In the genomic region with DNA sequence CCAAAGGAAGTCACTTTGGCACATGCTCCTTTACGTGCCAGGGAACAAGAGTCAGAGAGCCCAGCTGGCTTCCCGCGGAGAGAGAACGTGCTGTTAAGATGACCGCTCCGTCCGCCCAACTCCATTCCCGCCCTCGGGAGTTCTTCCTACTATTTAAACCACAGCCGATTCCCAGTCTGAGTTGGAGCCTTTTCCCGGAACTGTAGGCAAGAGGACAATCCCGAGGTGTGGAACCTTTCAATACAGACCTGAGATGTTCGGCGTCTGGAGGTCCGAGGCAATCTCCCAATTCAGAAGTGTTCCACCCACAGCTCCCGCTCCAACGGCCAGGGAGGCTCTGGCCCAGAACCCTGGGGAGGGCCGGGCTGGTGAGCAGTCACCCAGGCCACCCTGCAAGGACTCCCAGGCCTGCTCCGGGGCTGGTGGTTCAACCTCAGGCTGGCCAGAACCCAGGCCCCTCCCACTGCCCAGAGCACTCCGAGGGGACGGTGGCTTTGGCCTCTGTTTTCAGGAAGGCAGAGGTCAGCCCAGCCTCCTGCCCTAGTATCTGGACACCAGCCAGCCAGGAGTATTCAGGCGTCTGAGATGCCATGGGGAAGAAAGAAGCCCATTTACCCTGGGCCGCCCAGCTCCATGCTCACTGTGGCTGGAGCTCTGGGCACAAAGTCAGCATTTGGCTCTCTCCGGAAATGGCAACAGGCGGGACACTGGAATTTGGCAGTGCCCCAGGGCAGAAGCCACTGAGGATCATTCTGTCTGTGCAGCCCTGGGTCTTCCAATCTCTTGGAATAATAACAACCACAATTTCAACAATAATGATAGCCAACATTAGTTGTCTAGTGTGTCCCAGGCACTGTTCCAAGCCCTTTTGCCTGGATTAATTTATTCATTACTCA, we compare ENCODE assay signal across 1 cellular context.
TF ChIP-seq lines count a peak whose summit lies in the region.

No MANE protein-coding gene starts in this region.

TF ChIP-seq in K562, 482 proteins besides CTCF, POLR2A, EP300 and RAD21:
- peak; percentile 43 for TF ChIP-seq NFIC (IDR thresholded peaks at IDR 0.05)
- no peak for TF ChIP-seq JUNB (CRISPR knock-in tag; conservative IDR thresholded peaks at IDR 0.05)
- no peak for TF ChIP-seq MEIS2 (IDR thresholded peaks at IDR 0.05; ENCODE audit: partially characterized antibody)
- TF ChIP-seq, protein P1, sequence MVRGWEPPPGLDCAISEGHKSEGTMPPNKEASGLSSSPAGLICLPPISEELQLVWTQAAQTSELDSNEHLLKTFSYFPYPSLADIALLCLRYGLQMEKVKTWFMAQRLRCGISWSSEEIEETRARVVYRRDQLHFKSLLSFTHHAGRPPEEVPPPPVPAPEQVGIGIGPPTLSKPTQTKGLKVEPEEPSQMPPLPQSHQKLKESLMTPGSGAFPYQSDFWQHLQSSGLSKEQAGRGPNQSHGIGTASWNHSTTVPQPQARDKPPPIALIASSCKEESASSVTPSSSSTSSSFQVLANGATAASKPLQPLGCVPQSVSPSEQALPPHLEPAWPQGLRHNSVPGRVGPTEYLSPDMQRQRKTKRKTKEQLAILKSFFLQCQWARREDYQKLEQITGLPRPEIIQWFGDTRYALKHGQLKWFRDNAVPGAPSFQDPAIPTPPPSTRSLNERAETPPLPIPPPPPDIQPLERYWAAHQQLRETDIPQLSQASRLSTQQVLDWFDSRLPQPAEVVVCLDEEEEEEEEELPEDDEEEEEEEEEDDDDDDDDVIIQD (CRISPR knock-in tag; IDR thresholded peaks at IDR 0.05), result no peak
- TF ChIP-seq, protein P2, sequence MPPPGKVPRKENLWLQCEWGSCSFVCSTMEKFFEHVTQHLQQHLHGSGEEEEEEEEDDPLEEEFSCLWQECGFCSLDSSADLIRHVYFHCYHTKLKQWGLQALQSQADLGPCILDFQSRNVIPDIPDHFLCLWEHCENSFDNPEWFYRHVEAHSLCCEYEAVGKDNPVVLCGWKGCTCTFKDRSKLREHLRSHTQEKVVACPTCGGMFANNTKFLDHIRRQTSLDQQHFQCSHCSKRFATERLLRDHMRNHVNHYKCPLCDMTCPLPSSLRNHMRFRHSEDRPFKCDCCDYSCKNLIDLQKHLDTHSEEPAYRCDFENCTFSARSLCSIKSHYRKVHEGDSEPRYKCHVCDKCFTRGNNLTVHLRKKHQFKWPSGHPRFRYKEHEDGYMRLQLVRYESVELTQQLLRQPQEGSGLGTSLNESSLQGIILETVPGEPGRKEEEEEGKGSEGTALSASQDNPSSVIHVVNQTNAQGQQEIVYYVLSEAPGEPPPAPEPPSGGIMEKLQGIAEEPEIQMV (tag; conservative IDR thresholded peaks at IDR 0.05; ENCODE audit: low read depth), result no peak
